Comparison of ENCODE assay signal across 2 cellular contexts in genomic region chr12:1796515-1797010, GRCh38.
TF ChIP-seq lines count a peak whose summit lies in the region.

No MANE protein-coding gene starts in this region.

TF ChIP-seq in K562, 482 proteins besides CTCF, POLR2A, EP300 and RAD21 (continued from another document):
- no peak for TF ChIP-seq AFF4 (CRISPR knock-in tag; IDR thresholded peaks at IDR 0.05)
- no peak for TF ChIP-seq IRF9 (tag; IDR thresholded peaks at IDR 0.05)
TF ChIP-seq in K562: peak in this region for 3.

TF ChIP-seq in HepG2, 621 proteins besides CTCF, POLR2A, EP300 and RAD21 (continued from another document):
- TF ChIP-seq THAP9 (CRISPR knock-in tag; IDR thresholded peaks at IDR 0.05; ENCODE audit: borderline replicate concordance): no peak
- TF ChIP-seq RBM22 (optimal IDR thresholded peaks at IDR 0.05; ENCODE audit: low read length): no peak
- TF ChIP-seq RERE (CRISPR knock-in tag; IDR thresholded peaks at IDR 0.05; ENCODE audit: low read depth): no peak
- TF ChIP-seq PHF21A (CRISPR knock-in tag; IDR thresholded peaks at IDR 0.05): no peak
- TF ChIP-seq NR1H2 (CRISPR knock-in tag; IDR thresholded peaks at IDR 0.05; ENCODE audit: borderline replicate concordance, low read depth): 0 out of 2 replicates have a peak, but pooled peaks have one; percentile 30
- TF ChIP-seq ZNF451 (CRISPR knock-in tag; IDR thresholded peaks at IDR 0.05): no peak
- peak; percentile 74 for TF ChIP-seq AGO2 (optimal IDR thresholded peaks at IDR 0.05; ENCODE audit: low read depth, low read length)
- no peak for TF ChIP-seq ZNF503 (CRISPR knock-in tag; IDR thresholded peaks at IDR 0.05)
- no peak for TF ChIP-seq CHCHD3 (CRISPR knock-in tag; IDR thresholded peaks at IDR 0.05)
- no peak for TF ChIP-seq KDM3A (CRISPR knock-in tag; IDR thresholded peaks at IDR 0.05; ENCODE audit: low read depth)
- TF ChIP-seq LRRFIP1 (CRISPR knock-in tag; conservative IDR thresholded peaks at IDR 0.05): no peak
- TF ChIP-seq JUNB (CRISPR knock-in tag; IDR thresholded peaks at IDR 0.05; ENCODE audit: borderline replicate concordance): no peak
- no peak for TF ChIP-seq CBX1 (IDR thresholded peaks at IDR 0.05; ENCODE audit: low read depth)
- TF ChIP-seq FIP1L1 (IDR thresholded peaks at IDR 0.05; ENCODE audit: borderline replicate concordance, insufficient read depth, low read depth, low read length): no peak
- no peak for TF ChIP-seq GABPB1 (CRISPR knock-in tag; IDR thresholded peaks at IDR 0.05)
- no peak for TF ChIP-seq IKZF4 (CRISPR knock-in tag; IDR thresholded peaks at IDR 0.05; ENCODE audit: borderline replicate concordance, low read depth, not compliant biosample characterization)
- TF ChIP-seq EED (CRISPR knock-in tag; IDR thresholded peaks at IDR 0.05): no peak
- no peak for TF ChIP-seq ATF5 (CRISPR knock-in tag; IDR thresholded peaks at IDR 0.05; ENCODE audit: low read depth)
